In the genomic region with DNA sequence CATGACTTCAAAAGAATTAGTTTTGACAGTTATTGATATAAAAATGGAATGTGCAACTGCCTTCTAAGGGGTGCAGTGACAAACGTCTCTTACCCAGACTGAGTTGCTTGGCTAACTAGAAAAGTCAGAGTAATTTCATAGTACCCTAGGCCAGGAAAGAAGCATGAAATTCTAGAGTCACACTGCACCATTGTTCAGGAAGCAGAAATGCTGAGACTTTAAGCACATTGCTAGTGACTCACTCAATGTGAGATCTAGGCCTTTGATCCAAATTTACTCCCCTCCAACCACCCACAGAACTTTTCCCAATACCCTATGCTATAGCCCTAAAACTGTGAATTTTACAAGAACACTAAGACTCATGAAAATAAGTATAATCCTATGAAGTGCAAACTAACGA, we compare ENCODE assay signal across 30 cellular contexts.
"Had no signal": no experiment of that assay in that cellular context is flagged by ENCODE, and none has a peak within 500 bp of the region (broad histone marks: within the 10 kb centered on the region; RNA-seq: fewer than 3 reads in every experiment).

No MANE protein-coding gene starts in this region.

- H3K27ac Mint-ChIP-seq: activated CD8-positive, alpha-beta memory T cell treated with anti-CD3 and anti-CD28 coated beads, Interleukin-2, amount 10 ng/mL, durations not matched to agents 7 days and 5 days; activated CD8-positive, alpha-beta T cell treated with anti-CD3 and anti-CD28 coated beads for 36 hours; activated naive CD8-positive, alpha-beta T cell; activated T-cell treated with anti-CD3 and anti-CD28 coated beads, Interleukin-2, amount 50 U/mL, for 72 hours; immature natural killer cell; memory B cell; natural killer cell; neural progenitor cell; T-helper 17 cell; WTC11 had no signal

- H2AFZ ChIP-seq: neural progenitor cell had no signal

- H3K36me3 Mint-ChIP-seq: activated CD8-positive, alpha-beta memory T cell treated with anti-CD3 and anti-CD28 coated beads, Interleukin-2, amount 10 ng/mL, durations not matched to agents 7 days and 5 days; immature natural killer cell; memory B cell; natural killer cell; WTC11 had no signal

- H3K27me3 Mint-ChIP-seq: activated CD8-positive, alpha-beta T cell treated with anti-CD3 and anti-CD28 coated beads for 36 hours; activated naive CD8-positive, alpha-beta T cell; memory B cell had no signal

- H3K4me1 ChIP-seq: body of pancreas, spleen had no signal

- H3K4me3 Mint-ChIP-seq: activated CD8-positive, alpha-beta memory T cell treated with anti-CD3 and anti-CD28 coated beads, Interleukin-2, amount 10 ng/mL, durations not matched to agents 7 days and 5 days; activated CD8-positive, alpha-beta T cell treated with anti-CD3 and anti-CD28 coated beads for 36 hours; activated naive CD8-positive, alpha-beta T cell; activated T-cell treated with anti-CD3 and anti-CD28 coated beads, Interleukin-2, amount 50 U/mL, for 72 hours; immature natural killer cell; memory B cell; natural killer cell; neural progenitor cell; T-helper 17 cell; WTC11 had no signal

- H3K9me3 ChIP-seq: body of pancreas, heart left ventricle, spleen, thoracic aorta had no signal

- H3K9ac ChIP-seq: neural progenitor cell had no signal

- DNase-seq: activated CD4-positive, alpha-beta T cell treated with anti-CD3 and anti-CD28 coated beads for 1 hour; activated CD4-positive, alpha-beta T cell treated with anti-CD3 and anti-CD28 coated beads, Interleukin-2, amount 50 U/mL, for 1 hour; activated CD8-positive, alpha-beta memory T cell treated with anti-CD3 and anti-CD28 coated beads, Interleukin-2, amount 10 ng/mL, durations not matched to agents 7 days and 5 days; activated CD8-positive, alpha-beta T cell treated with anti-CD3 and anti-CD28 coated beads for 36 hours; activated naive CD4-positive, alpha-beta T cell; activated T-cell treated with anti-CD3 and anti-CD28 coated beads for 4 hours; activated T-cell treated with anti-CD3 and anti-CD28 coated beads, Interleukin-2, amount 50 U/mL, for 72 hours; anterior cingulate cortex; body of pancreas; cerebellar nuclear complex; dorsolateral prefrontal cortex; effector memory CD4-positive, alpha-beta T cell; heart left ventricle; hypothalamus; immature natural killer cell; natural killer cell; occipital lobe; posterior cingulate gyrus; right cardiac atrium; spleen; stimulated activated naive CD4-positive, alpha-beta T cell; T-helper 17 cell; T1000; trophoblast cell had no signal

- H3K9me3 Mint-ChIP-seq: activated CD8-positive, alpha-beta T cell treated with anti-CD3 and anti-CD28 coated beads for 36 hours; activated T-cell treated with anti-CD3 and anti-CD28 coated beads, Interleukin-2, amount 50 U/mL, for 72 hours; immature natural killer cell; memory B cell; natural killer cell; neural progenitor cell; WTC11 had no signal

- ATAC-seq: activated CD8-positive, alpha-beta memory T cell treated with anti-CD3 and anti-CD28 coated beads, Interleukin-2, amount 10 ng/mL, durations not matched to agents 7 days and 5 days; activated CD8-positive, alpha-beta T cell treated with anti-CD3 and anti-CD28 coated beads for 36 hours; activated T-cell treated with anti-CD3 and anti-CD28 coated beads, Interleukin-2, amount 50 U/mL, for 72 hours; body of pancreas; heart left ventricle; natural killer cell; right cardiac atrium; T-helper 17 cell; WTC11 had no signal

- H3K4me3 ChIP-seq: body of pancreas, coronary artery, dorsolateral prefrontal cortex, heart left ventricle, neural progenitor cell, spleen, thoracic aorta had no signal

- H3K27me3 ChIP-seq: body of pancreas, dorsolateral prefrontal cortex, heart left ventricle, neural progenitor cell, spleen had no signal

- H3K27ac ChIP-seq: body of pancreas, coronary artery, heart left ventricle, neural progenitor cell, spleen, thoracic aorta had no signal

- H3K4me2 ChIP-seq: neural progenitor cell had no signal

- H3K4me1 Mint-ChIP-seq: activated CD8-positive, alpha-beta memory T cell treated with anti-CD3 and anti-CD28 coated beads, Interleukin-2, amount 10 ng/mL, durations not matched to agents 7 days and 5 days; immature natural killer cell; memory B cell; natural killer cell; T-helper 17 cell had no signal
